In the genomic region with DNA sequence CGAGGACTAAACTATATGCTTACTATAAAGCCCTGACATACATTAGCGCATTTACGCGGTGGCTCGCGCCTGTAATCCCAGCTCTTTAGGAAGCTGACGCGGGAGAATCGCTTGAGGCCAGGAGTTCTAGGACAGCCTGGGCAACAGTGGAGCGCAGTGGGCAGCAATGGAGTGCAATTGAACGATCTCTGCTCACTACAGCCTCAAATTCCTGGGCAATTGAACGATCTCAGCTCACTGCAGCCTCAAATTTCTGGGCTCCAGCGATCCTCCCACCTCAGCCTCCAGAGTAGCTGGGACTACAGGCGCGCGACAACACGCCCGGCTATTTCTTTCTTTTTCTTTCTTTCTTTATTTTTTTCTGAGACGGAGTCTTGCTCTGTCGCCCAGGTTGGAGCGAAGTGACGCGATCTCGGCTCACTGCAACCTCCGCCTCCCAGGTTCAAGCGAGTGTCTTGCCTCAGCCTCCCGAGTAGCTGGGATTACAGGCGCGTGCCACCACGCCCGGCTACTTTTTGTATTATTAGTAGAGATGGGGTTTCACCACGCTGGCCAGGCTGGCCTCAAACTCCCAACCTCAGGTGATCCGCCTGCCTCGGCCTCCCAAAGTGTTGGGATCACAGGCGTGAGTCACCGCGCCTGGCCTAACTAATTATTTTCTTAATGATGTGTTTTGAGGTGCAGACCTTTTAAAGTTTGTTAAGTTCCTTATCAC, we compare ENCODE assay signal across 8 cellular contexts. TPM values are rescaled to one million over a fixed set of nuclear protein-coding genes. Genes with fewer than 3 reads are reported as not detected.
A peak's percentile ranks its signal among the peaks of the same experiment; 100 is the strongest.
DNase-seq lines count a peak whose midpoint lies in the region; ATAC-seq and TF ChIP-seq lines count a peak whose summit lies in the region.

No MANE protein-coding gene starts in this region.

- peak overlapping the region; percentile 99 to 100 (median 100) for H3K4me3 Mint-ChIP-seq in nephron

- no peaks in the 10 kb centered on the region for H3K36me3 ChIP-seq in duodenal mucosa (ENCODE audit: control insufficient read depth in 1 of 2, insufficient read depth in 2 of 2, low read length in 2 of 2)

- no peaks in the 10 kb centered on the region for H3K9me3 Mint-ChIP-seq in nephron

- H3K27ac ChIP-seq in C4-2B (peak overlapping the region; percentile 88), duodenal mucosa (ENCODE audit: low read depth, low read length) (no peak overlapping the region)

- TF ChIP-seq CTCF in C4-2B (conservative IDR thresholded peaks at IDR 0.05), result no peak
- no peak for TF ChIP-seq CTCF in nephron (IDR thresholded peaks at IDR 0.05; ENCODE audit: unreplicated experiment in 3 of 3)

- no peaks in the 10 kb centered on the region for H3K27me3 Mint-ChIP-seq in nephron (ENCODE audit: low read depth)

- peak overlapping the region; percentile 89 to 95 for H3K9ac ChIP-seq in duodenal mucosa (ENCODE audit: low read depth in 1 of 2, low read length in 2 of 2)

- no peak for ATAC-seq in GM18517 (IDR thresholded peaks at IDR 0.05; ENCODE audit: unreplicated experiment)

- peaks cover 6% of the 10 kb centered on the region for H3K36me3 Mint-ChIP-seq in nephron (ENCODE audit: low read depth)

- no peaks in the 10 kb centered on the region for H3K9me3 ChIP-seq in duodenal mucosa (ENCODE audit: control insufficient read depth in 1 of 2, low read length in 2 of 2)

- H3K4me3 ChIP-seq in Jurkat, Clone E6-1 (ENCODE audit: low read length), result peak overlapping the region; percentile 94
- peak overlapping the region; percentile 91 to 99 for H3K4me3 ChIP-seq in duodenal mucosa (ENCODE audit: low read depth in 1 of 2, low read length in 2 of 2)

- H3K4me1 ChIP-seq in duodenal mucosa (ENCODE audit: control insufficient read depth in 1 of 2, insufficient read depth in 2 of 2, low read length in 2 of 2), result peaks cover 4 to 21% of the 10 kb centered on the region in 2 donors

- H3K27me3 ChIP-seq in duodenal mucosa (ENCODE audit: control insufficient read depth in 1 of 2, insufficient read depth in 2 of 2, low read length in 2 of 2), result no peaks in the 10 kb centered on the region

- no peak for DNase-seq in Jurkat, Clone E6-1 (ENCODE audit: low read depth, low spot score)
- DNase-seq in DMS114 treated with DMSO at 0.1 percent for 48 hours (lab: John Stamatoyannopoulos, UW; ENCODE audit: unreplicated experiment) (no peak), NCI-H2029 treated with DMSO at 0.1 percent for 48 hours (lab: John Stamatoyannopoulos, UW) (no peak), mesenteric fat pad (ENCODE audit: low spot score) (no peak)

- peaks cover 20% of the 10 kb centered on the region for H3K4me1 Mint-ChIP-seq in nephron

- peak overlapping the region; percentile 96 to 97 (median 96) for H3K27ac Mint-ChIP-seq in nephron

RNA-seq across cellular contexts. Expression of gene COG7, which starts 0.5 kb away (rescaled TPM):
- 19.5 TPM for polyA plus RNA-seq in Jurkat, Clone E6-1 (2012; ENCODE audit: insufficient read depth, insufficient read length)
- 20.4 TPM for total RNA-seq in mesenteric fat pad

RNA-seq across cellular contexts. Expression of gene GGA2, which starts 56.8 kb away (rescaled TPM):
- polyA plus RNA-seq in Jurkat, Clone E6-1 (2012; ENCODE audit: insufficient read depth, insufficient read length), result 105 TPM
- total RNA-seq in mesenteric fat pad, result 65.7 TPM
